In genomic region chr6:41164551-41164950, GRCh38 we compare ENCODE assay signal across 33 cellular contexts. TPM values are rescaled to one million over a fixed set of nuclear protein-coding genes. Genes with fewer than 3 reads are reported as not detected.
"Had no signal": no experiment of that assay in that cellular context is flagged by ENCODE, and none has a peak within 500 bp of the region (broad histone marks: within the 10 kb centered on the region; RNA-seq: fewer than 3 reads in every experiment).

No MANE protein-coding gene starts in this region.

- H3K4me2 ChIP-seq: PC-9 had no signal

- H3K27me3 ChIP-seq: SJCRH30 had no signal

- H3K36me3 ChIP-seq: SJCRH30 had no signal

- H3K9me3 ChIP-seq: SJCRH30 had no signal

- ATAC-seq: activated CD4-positive, alpha-beta T cell treated with anti-CD3 and anti-CD28 coated beads for 36 hours; activated naive CD8-positive, alpha-beta T cell treated with anti-CD3 and anti-CD28 coated beads, Interleukin-2, amount 50 U/mL, for 24 hours had no signal

- DNase-seq: activated CD4-positive, alpha-beta memory T cell treated with anti-CD3 and anti-CD28 coated beads for 36 hours; activated CD4-positive, alpha-beta T cell treated with anti-CD3 and anti-CD28 coated beads for 36 hours; activated CD4-positive, alpha-beta T cell treated with anti-CD3 and anti-CD28 coated beads, Interleukin-2, amount 50 U/mL, for 1 hour; activated CD8-positive, alpha-beta memory T cell treated with anti-CD3 and anti-CD28 coated beads, Interleukin-2, amount 50 U/mL, for 4 hours; activated effector memory CD4-positive, alpha-beta T cell treated with Interleukin-2 at 50 U/mL for 16 hours; activated naive CD4-positive, alpha-beta T cell treated with anti-CD3 and anti-CD28 coated beads, Interleukin-2, amount 10 ng/mL, durations not matched to agents 7 days and 5 days; activated naive CD8-positive, alpha-beta T cell treated with anti-CD3 and anti-CD28 coated beads, Interleukin-2, amount 50 U/mL, for 24 hours; activated T-cell treated with anti-CD3 and anti-CD28 coated beads, Interleukin-2, amount 50 U/mL, for 48 hours; anterior cingulate cortex; caudate nucleus; cerebellar nuclear complex; NCI-H1048; NCI-H1105 treated with DMSO at 0.1 percent for 48 hours; NCI-H1436; NCI-H1694; NCI-H1930; NCI-H2081 treated with DMSO at 0.1 percent for 48 hours; NCI-H226; NCI-H446 treated with DMSO at 0.1 percent for 48 hours; NCI-H524; NCI-H69; NCI-H82; NK-92 treated with Interleukin-12 subunit alpha and Interleukin-12 subunit beta, amount 100 ng/mL, for 24 hours; PC-9; Right ventricle myocardium superior; SJCRH30; T1000 had no signal

- H3K27ac ChIP-seq: PC-9, SJCRH30, SK-N-MC had no signal

- H3K4me3 ChIP-seq: PC-9, SJCRH30, SK-N-MC had no signal

RNA-seq across cellular contexts. Expression of gene TREM2, which starts 1.6 kb away (rescaled TPM):
- total RNA-seq: activated CD4-positive, alpha-beta memory T cell treated with anti-CD3 and anti-CD28 coated beads for 36 hours; activated CD4-positive, alpha-beta T cell treated with anti-CD3 and anti-CD28 coated beads for 36 hours; OCI-LY7; PC-9; T-helper 1 cell treated with Interleukin-12 subunit alpha and Interleukin-12 subunit beta and Interleukin-4 antibody, amounts not matched to agents 30 ng/mL and 1 ng/mL, for 36 hours; T-helper 2 cell treated with Interferon-gamma antibody and Interleukin-4, amounts not matched to agents 100 ng/mL and 5 ng/mL, for 36 hours had no signal

RNA-seq across cellular contexts. Expression of gene TREML1, which starts 10.4 kb away (rescaled TPM):
- total RNA-seq: activated CD4-positive, alpha-beta memory T cell treated with anti-CD3 and anti-CD28 coated beads for 36 hours; activated CD4-positive, alpha-beta T cell treated with anti-CD3 and anti-CD28 coated beads for 36 hours; bronchial epithelial cell; MCF 10A; OCI-LY7; PC-9; Right ventricle myocardium superior; SJCRH30; T-helper 1 cell treated with Interleukin-12 subunit alpha and Interleukin-12 subunit beta and Interleukin-4 antibody, amounts not matched to agents 30 ng/mL and 1 ng/mL, for 36 hours; T-helper 2 cell treated with Interferon-gamma antibody and Interleukin-4, amounts not matched to agents 100 ng/mL and 5 ng/mL, for 36 hours had no signal

RNA-seq across cellular contexts. Expression of gene TREML2, which starts 36.4 kb away (rescaled TPM):
- total RNA-seq: bronchial epithelial cell, MCF 10A, PC-9, Right ventricle myocardium superior had no signal
